ENCODE assay signal across 1 cellular context in the genomic region with DNA sequence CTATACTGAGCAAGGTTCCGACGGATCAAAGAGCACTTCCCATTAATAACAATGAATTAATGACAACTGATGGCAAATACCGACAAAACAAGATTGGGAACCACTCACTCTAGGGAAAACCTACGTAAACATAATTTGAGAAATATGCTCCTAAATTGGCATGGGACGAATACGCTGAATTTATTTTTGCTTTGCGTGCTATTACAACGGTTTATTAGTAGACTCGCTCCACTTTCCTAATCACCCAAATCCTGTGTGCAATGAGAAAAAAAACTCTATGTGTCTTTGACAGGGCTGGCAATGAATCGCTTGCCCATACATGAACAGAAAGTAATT.
TF ChIP-seq lines count a peak whose summit lies in the region.

No MANE protein-coding gene starts in this region.

TF ChIP-seq in HepG2, 621 proteins besides CTCF, POLR2A, EP300 and RAD21 (continues in another document):
- TF ChIP-seq, protein P1, sequence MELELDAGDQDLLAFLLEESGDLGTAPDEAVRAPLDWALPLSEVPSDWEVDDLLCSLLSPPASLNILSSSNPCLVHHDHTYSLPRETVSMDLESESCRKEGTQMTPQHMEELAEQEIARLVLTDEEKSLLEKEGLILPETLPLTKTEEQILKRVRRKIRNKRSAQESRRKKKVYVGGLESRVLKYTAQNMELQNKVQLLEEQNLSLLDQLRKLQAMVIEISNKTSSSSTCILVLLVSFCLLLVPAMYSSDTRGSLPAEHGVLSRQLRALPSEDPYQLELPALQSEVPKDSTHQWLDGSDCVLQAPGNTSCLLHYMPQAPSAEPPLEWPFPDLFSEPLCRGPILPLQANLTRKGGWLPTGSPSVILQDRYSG (CRISPR knock-in tag; IDR thresholded peaks at IDR 0.05): peak; percentile 40; the same call in 1 of the 2 replicates
- TF ChIP-seq ZSCAN21 (CRISPR knock-in tag; IDR thresholded peaks at IDR 0.05; ENCODE audit: borderline replicate concordance) (peak; percentile 1; the same call in 1 of the 2 replicates), ZFAT (CRISPR knock-in tag; conservative IDR thresholded peaks at IDR 0.05) (0 out of 2 replicates have a peak, but pooled peaks have one; percentile 55), NFE2L1 (CRISPR knock-in tag; IDR thresholded peaks at IDR 0.05; ENCODE audit: borderline replicate concordance) (no peak), ZNF839 (CRISPR knock-in tag; IDR thresholded peaks at IDR 0.05; ENCODE audit: borderline replicate concordance) (no peak), DPF2 (CRISPR knock-in tag; IDR thresholded peaks at IDR 0.05; ENCODE audit: borderline replicate concordance, low read depth) (0 out of 2 replicates have a peak, but pooled peaks have one; percentile 18), ZNF569 (CRISPR knock-in tag; IDR thresholded peaks at IDR 0.05; ENCODE audit: borderline replicate concordance) (no peak), CBX2 (IDR thresholded peaks at IDR 0.05; ENCODE audit: low read depth, low read length) (no peak), CBX2 (CRISPR knock-in tag; IDR thresholded peaks at IDR 0.05; ENCODE audit: low read depth) (no peak), KDM1A (CRISPR knock-in tag; IDR thresholded peaks at IDR 0.05) (no peak), SSRP1 (CRISPR knock-in tag; IDR thresholded peaks at IDR 0.05) (no peak), PITX1 (CRISPR knock-in tag; IDR thresholded peaks at IDR 0.05) (no peak), MYNN (CRISPR knock-in tag; IDR thresholded peaks at IDR 0.05; ENCODE audit: low read depth) (0 out of 2 replicates have a peak, but pooled peaks have one; percentile 9), ZFP36L1 (CRISPR knock-in tag; IDR thresholded peaks at IDR 0.05) (peak; percentile 59; the same call in 1 of the 2 replicates), NR2C2 (CRISPR knock-in tag; IDR thresholded peaks at IDR 0.05; ENCODE audit: borderline replicate concordance) (no peak), HMGA1 (CRISPR knock-in tag; conservative IDR thresholded peaks at IDR 0.05) (no peak)
- TF ChIP-seq, protein P2, sequence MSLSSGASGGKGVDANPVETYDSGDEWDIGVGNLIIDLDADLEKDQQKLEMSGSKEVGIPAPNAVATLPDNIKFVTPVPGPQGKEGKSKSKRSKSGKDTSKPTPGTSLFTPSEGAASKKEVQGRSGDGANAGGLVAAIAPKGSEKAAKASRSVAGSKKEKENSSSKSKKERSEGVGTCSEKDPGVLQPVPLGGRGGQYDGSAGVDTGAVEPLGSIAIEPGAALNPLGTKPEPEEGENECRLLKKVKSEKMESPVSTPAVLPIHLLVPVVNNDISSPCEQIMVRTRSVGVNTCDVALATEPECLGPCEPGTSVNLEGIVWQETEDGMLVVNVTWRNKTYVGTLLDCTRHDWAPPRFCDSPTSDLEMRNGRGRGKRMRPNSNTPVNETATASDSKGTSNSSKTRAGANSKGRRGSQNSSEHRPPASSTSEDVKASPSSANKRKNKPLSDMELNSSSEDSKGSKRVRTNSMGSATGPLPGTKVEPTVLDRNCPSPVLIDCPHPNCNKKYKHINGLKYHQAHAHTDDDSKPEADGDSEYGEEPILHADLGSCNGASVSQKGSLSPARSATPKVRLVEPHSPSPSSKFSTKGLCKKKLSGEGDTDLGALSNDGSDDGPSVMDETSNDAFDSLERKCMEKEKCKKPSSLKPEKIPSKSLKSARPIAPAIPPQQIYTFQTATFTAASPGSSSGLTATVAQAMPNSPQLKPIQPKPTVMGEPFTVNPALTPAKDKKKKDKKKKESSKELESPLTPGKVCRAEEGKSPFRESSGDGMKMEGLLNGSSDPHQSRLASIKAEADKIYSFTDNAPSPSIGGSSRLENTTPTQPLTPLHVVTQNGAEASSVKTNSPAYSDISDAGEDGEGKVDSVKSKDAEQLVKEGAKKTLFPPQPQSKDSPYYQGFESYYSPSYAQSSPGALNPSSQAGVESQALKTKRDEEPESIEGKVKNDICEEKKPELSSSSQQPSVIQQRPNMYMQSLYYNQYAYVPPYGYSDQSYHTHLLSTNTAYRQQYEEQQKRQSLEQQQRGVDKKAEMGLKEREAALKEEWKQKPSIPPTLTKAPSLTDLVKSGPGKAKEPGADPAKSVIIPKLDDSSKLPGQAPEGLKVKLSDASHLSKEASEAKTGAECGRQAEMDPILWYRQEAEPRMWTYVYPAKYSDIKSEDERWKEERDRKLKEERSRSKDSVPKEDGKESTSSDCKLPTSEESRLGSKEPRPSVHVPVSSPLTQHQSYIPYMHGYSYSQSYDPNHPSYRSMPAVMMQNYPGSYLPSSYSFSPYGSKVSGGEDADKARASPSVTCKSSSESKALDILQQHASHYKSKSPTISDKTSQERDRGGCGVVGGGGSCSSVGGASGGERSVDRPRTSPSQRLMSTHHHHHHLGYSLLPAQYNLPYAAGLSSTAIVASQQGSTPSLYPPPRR (CRISPR knock-in tag; IDR thresholded peaks at IDR 0.05; ENCODE audit: borderline replicate concordance): no peak
- TF ChIP-seq, protein P3, sequence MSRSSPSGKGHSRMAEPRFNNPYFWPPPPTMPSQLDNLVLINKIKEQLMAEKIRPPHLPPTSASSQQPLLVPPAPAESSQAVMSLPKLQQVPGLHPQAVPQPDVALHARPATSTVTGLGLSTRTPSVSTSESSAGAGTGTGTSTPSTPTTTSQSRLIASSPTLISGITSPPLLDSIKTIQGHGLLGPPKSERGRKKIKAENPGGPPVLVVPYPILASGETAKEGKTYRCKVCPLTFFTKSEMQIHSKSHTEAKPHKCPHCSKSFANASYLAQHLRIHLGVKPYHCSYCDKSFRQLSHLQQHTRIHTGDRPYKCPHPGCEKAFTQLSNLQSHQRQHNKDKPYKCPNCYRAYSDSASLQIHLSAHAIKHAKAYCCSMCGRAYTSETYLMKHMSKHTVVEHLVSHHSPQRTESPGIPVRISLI (CRISPR knock-in tag; IDR thresholded peaks at IDR 0.05; ENCODE audit: borderline replicate concordance): 0 out of 2 replicates have a peak, but pooled peaks have one; percentile 38
- TF ChIP-seq, protein P4, sequence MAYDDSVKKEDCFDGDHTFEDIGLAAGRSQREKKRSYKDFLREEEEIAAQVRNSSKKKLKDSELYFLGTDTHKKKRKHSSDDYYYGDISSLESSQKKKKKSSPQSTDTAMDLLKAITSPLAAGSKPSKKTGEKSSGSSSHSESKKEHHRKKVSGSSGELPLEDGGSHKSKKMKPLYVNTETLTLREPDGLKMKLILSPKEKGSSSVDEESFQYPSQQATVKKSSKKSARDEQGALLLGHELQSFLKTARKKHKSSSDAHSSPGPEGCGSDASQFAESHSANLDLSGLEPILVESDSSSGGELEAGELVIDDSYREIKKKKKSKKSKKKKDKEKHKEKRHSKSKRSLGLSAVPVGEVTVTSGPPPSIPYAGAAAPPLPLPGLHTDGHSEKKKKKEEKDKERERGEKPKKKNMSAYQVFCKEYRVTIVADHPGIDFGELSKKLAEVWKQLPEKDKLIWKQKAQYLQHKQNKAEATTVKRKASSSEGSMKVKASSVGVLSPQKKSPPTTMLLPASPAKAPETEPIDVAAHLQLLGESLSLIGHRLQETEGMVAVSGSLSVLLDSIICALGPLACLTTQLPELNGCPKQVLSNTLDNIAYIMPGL (CRISPR knock-in tag; IDR thresholded peaks at IDR 0.05; ENCODE audit: borderline replicate concordance in 1 of 2, low read depth in 1 of 2): peak in 1 of 2 experiments; percentile 3; a peak in 1 of 4 replicates
- TF ChIP-seq, protein P5, sequence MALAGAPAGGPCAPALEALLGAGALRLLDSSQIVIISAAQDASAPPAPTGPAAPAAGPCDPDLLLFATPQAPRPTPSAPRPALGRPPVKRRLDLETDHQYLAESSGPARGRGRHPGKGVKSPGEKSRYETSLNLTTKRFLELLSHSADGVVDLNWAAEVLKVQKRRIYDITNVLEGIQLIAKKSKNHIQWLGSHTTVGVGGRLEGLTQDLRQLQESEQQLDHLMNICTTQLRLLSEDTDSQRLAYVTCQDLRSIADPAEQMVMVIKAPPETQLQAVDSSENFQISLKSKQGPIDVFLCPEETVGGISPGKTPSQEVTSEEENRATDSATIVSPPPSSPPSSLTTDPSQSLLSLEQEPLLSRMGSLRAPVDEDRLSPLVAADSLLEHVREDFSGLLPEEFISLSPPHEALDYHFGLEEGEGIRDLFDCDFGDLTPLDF (CRISPR knock-in tag; IDR thresholded peaks at IDR 0.05): 0 out of 2 replicates have a peak, but pooled peaks have one; percentile 3
- TF ChIP-seq, protein P6, sequence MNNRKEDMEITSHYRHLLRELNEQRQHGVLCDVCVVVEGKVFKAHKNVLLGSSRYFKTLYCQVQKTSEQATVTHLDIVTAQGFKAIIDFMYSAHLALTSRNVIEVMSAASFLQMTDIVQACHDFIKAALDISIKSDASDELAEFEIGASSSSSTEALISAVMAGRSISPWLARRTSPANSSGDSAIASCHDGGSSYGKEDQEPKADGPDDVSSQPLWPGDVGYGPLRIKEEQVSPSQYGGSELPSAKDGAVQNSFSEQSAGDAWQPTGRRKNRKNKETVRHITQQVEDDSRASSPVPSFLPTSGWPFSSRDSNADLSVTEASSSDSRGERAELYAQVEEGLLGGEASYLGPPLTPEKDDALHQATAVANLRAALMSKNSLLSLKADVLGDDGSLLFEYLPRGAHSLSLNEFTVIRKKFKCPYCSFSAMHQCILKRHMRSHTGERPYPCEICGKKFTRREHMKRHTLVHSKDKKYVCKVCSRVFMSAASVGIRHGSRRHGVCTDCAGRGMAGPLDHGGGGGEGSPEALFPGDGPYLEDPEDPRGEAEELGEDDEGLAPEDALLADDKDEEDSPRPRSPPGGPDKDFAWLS (CRISPR knock-in tag; IDR thresholded peaks at IDR 0.05; ENCODE audit: borderline replicate concordance): 0 out of 2 replicates have a peak, but pooled peaks have one; percentile 1
- TF ChIP-seq, protein P7, sequence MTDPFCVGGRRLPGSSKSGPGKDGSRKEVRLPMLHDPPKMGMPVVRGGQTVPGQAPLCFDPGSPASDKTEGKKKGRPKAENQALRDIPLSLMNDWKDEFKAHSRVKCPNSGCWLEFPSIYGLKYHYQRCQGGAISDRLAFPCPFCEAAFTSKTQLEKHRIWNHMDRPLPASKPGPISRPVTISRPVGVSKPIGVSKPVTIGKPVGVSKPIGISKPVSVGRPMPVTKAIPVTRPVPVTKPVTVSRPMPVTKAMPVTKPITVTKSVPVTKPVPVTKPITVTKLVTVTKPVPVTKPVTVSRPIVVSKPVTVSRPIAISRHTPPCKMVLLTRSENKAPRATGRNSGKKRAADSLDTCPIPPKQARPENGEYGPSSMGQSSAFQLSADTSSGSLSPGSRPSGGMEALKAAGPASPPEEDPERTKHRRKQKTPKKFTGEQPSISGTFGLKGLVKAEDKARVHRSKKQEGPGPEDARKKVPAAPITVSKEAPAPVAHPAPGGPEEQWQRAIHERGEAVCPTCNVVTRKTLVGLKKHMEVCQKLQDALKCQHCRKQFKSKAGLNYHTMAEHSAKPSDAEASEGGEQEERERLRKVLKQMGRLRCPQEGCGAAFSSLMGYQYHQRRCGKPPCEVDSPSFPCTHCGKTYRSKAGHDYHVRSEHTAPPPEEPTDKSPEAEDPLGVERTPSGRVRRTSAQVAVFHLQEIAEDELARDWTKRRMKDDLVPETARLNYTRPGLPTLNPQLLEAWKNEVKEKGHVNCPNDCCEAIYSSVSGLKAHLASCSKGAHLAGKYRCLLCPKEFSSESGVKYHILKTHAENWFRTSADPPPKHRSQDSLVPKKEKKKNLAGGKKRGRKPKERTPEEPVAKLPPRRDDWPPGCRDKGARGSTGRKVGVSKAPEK (CRISPR knock-in tag; IDR thresholded peaks at IDR 0.05; ENCODE audit: borderline replicate concordance): 0 out of 2 replicates have a peak, but pooled peaks have one; percentile 29
- TF ChIP-seq, protein P8, sequence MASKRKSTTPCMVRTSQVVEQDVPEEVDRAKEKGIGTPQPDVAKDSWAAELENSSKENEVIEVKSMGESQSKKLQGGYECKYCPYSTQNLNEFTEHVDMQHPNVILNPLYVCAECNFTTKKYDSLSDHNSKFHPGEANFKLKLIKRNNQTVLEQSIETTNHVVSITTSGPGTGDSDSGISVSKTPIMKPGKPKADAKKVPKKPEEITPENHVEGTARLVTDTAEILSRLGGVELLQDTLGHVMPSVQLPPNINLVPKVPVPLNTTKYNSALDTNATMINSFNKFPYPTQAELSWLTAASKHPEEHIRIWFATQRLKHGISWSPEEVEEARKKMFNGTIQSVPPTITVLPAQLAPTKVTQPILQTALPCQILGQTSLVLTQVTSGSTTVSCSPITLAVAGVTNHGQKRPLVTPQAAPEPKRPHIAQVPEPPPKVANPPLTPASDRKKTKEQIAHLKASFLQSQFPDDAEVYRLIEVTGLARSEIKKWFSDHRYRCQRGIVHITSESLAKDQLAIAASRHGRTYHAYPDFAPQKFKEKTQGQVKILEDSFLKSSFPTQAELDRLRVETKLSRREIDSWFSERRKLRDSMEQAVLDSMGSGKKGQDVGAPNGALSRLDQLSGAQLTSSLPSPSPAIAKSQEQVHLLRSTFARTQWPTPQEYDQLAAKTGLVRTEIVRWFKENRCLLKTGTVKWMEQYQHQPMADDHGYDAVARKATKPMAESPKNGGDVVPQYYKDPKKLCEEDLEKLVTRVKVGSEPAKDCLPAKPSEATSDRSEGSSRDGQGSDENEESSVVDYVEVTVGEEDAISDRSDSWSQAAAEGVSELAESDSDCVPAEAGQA (IDR thresholded peaks at IDR 0.05; ENCODE audit: low read depth): no peak
- TF ChIP-seq, protein P8 (CRISPR knock-in tag; IDR thresholded peaks at IDR 0.05; ENCODE audit: borderline replicate concordance): 0 out of 2 replicates have a peak, but pooled peaks have one; percentile 69
- TF ChIP-seq, protein P9, sequence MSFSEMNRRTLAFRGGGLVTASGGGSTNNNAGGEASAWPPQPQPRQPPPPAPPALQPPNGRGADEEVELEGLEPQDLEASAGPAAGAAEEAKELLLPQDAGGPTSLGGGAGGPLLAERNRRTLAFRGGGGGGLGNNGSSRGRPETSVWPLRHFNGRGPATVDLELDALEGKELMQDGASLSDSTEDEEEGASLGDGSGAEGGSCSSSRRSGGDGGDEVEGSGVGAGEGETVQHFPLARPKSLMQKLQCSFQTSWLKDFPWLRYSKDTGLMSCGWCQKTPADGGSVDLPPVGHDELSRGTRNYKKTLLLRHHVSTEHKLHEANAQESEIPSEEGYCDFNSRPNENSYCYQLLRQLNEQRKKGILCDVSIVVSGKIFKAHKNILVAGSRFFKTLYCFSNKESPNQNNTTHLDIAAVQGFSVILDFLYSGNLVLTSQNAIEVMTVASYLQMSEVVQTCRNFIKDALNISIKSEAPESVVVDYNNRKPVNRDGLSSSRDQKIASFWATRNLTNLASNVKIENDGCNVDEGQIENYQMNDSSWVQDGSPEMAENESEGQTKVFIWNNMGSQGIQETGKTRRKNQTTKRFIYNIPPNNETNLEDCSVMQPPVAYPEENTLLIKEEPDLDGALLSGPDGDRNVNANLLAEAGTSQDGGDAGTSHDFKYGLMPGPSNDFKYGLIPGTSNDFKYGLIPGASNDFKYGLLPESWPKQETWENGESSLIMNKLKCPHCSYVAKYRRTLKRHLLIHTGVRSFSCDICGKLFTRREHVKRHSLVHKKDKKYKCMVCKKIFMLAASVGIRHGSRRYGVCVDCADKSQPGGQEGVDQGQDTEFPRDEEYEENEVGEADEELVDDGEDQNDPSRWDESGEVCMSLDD (CRISPR knock-in tag; IDR thresholded peaks at IDR 0.05; ENCODE audit: borderline replicate concordance): 0 out of 2 replicates have a peak, but pooled peaks have one; percentile 56
